In genomic region chr9:127358023-127358535, GRCh38 we compare ENCODE assay signal across 23 cellular contexts.
"Had no signal": no experiment of that assay in that cellular context is flagged by ENCODE, and none has a peak within 500 bp of the region (broad histone marks: within the 10 kb centered on the region; RNA-seq: fewer than 3 reads in every experiment).

No MANE protein-coding gene starts in this region.

- H2AFZ ChIP-seq: hepatocyte had no signal

- H3K36me3 ChIP-seq: neutrophil, upper lobe of right lung had no signal

- DNase-seq: effector CD4-positive, alpha-beta T cell; endodermal cell; erythroblast; foreskin melanocyte; head of caudate nucleus; left colon; left ventricle myocardium superior; mesendoderm; naive thymus-derived CD8-positive, alpha-beta T cell; spleen; stimulated activated CD4-positive, alpha-beta T cell treated with anti-CD3 and anti-CD28 coated beads, Interleukin-15, amount 100 ng/mL, for 24 hours; stimulated activated CD4-positive, alpha-beta T cell treated with anti-CD3 and anti-CD28 coated beads, Interleukin-1b, Interleukin-23, amount 100 ng/mL, for 48 hours; stimulated activated CD4-positive, alpha-beta T cell treated with anti-CD3 and anti-CD28 coated beads, Interleukin-4, amount 100 ng/mL, for 24 hours; stimulated activated naive B cell treated with anti-CD40 and anti-IgM and Interleukin-4, amounts not matched to agents 10 μg/mL and 1 μg/mL and 100 μg/mL, for 72 hours; stimulated activated naive CD8-positive, alpha-beta T cell treated with anti-CD3 and anti-CD28 coated beads, Interleukin-15, amount 100 ng/mL, for 72 hours; upper lobe of right lung had no signal

- ATAC-seq: left colon; left ventricle myocardium superior; naive thymus-derived CD8-positive, alpha-beta T cell; sciatic nerve; stimulated activated naive B cell treated with anti-CD40 and anti-IgM and Interleukin-4, amounts not matched to agents 10 μg/mL and 1 μg/mL and 100 μg/mL, for 72 hours; stimulated activated naive CD8-positive, alpha-beta T cell treated with anti-CD3 and anti-CD28 coated beads, Interleukin-15, amount 100 ng/mL, for 72 hours; upper lobe of right lung had no signal

- H3K27me3 ChIP-seq: hepatocyte, neutrophil, spleen, upper lobe of right lung, vagina had no signal

- H3K27ac ChIP-seq: hepatocyte, neutrophil, upper lobe of right lung, vagina had no signal

- H3K4me2 ChIP-seq: hepatocyte had no signal

- H3K79me2 ChIP-seq: hepatocyte had no signal

- H3K4me3 ChIP-seq: coronary artery, hepatocyte, lung, spleen, thoracic aorta, upper lobe of right lung, vagina had no signal

- H3K9me3 ChIP-seq: neutrophil, spleen, thoracic aorta, upper lobe of right lung, vagina had no signal
